23 cellular contexts compared by ENCODE assay signal in genomic region chr13:65336106-65336603, GRCh38.
DNase-seq lines count a peak whose midpoint lies in the region; ATAC-seq, FAIRE-seq and TF ChIP-seq lines count a peak whose summit lies in the region.
"Had no signal": no experiment of that assay in that cellular context is flagged by ENCODE, and none has a peak within 500 bp of the region (broad histone marks: within the 10 kb centered on the region; RNA-seq: fewer than 3 reads in every experiment).

No MANE protein-coding gene starts in this region.

- POLR2A ChIA-PET in naive thymus-derived CD4-positive, alpha-beta T cell (lab: Charles Lee), result no interaction called here

- peak; percentile 15 for ATAC-seq in activated naive CD8-positive, alpha-beta T cell treated with anti-CD3 and anti-CD28 coated beads, Interleukin-2, amount 50 U/mL, for 24 hours
- peak; percentile 22 for ATAC-seq in aorta (ENCODE audit: low FRiP score)
- ATAC-seq in naive thymus-derived CD4-positive, alpha-beta T cell, result no peak
- ATAC-seq: GM12878, HCT116, PC-3 had no signal

- no peak for DNase-seq in activated naive CD8-positive, alpha-beta T cell treated with anti-CD3 and anti-CD28 coated beads, Interleukin-2, amount 50 U/mL, for 24 hours
- DNase-seq in activated naive CD8-positive, alpha-beta T cell treated with anti-CD3 and anti-CD28 coated beads for 36 hours, result no peak
- peak; percentile 4 for DNase-seq in NCI-H82 treated with DMSO at 0.1 percent for 48 hours (lab: John Stamatoyannopoulos, UW; ENCODE audit: unreplicated experiment)
- DNase-seq in kidney, result peak; percentile 23
- DNase-seq in aorta, result peak in 1 of 2 donors; percentile 65
- no peak for DNase-seq in NCI-H1092 treated with DMSO at 0.1 percent for 48 hours (lab: John Stamatoyannopoulos, UW)
- DNase-seq in occipital lobe (lab: John Stamatoyannopoulos, UW), result no peak
- DNase-seq in naive thymus-derived CD4-positive, alpha-beta T cell, result no peak
- DNase-seq: DMS153, GM23248, MM.1S, NCI-H1092, NCI-H1694, NCI-H226, NCI-H526 treated with DMSO at 0.1 percent for 48 hours, PC-3, RPMI8226, SHP77 treated with DMSO at 0.1 percent for 48 hours, T-helper 1 cell had no signal

- H3K36me3 ChIP-seq in kidney (ENCODE audit: control insufficient read depth in 1 of 2, insufficient read depth in 2 of 2, low read length in 2 of 2), result no peaks in the 10 kb centered on the region
- no peaks in the 10 kb centered on the region for H3K36me3 ChIP-seq in aorta (ENCODE audit: control insufficient read depth in 1 of 2, insufficient read depth in 2 of 2, low read length in 1 of 2)
- no peaks in the 10 kb centered on the region for H3K36me3 ChIP-seq in naive thymus-derived CD4-positive, alpha-beta T cell (ENCODE audit: control insufficient read depth in 2 of 3, insufficient read depth in 3 of 3, low read length in 3 of 3)
- H3K36me3 ChIP-seq: BLaER1 treated with 17β-estradiol and CSF1 and Interleukin-3, amounts not matched to agents 10 nM and 100 nM had no signal

- no peak overlapping the region for H3K4me3 Mint-ChIP-seq in activated naive CD8-positive, alpha-beta T cell treated with anti-CD3 and anti-CD28 coated beads, Interleukin-2, amount 50 U/mL, for 24 hours
- H3K4me3 Mint-ChIP-seq in activated naive CD8-positive, alpha-beta T cell treated with anti-CD3 and anti-CD28 coated beads for 36 hours, result no peak overlapping the region
- H3K4me3 Mint-ChIP-seq in naive thymus-derived CD4-positive, alpha-beta T cell, result no peak overlapping the region

- no peak for FAIRE-seq in kidney (lab: Jason Lieb, UNC)
- FAIRE-seq: GM12878, GM19239 had no signal

- no peak overlapping the region for H3K27ac Mint-ChIP-seq in activated naive CD8-positive, alpha-beta T cell treated with anti-CD3 and anti-CD28 coated beads, Interleukin-2, amount 50 U/mL, for 24 hours
- no peak overlapping the region for H3K27ac Mint-ChIP-seq in activated naive CD8-positive, alpha-beta T cell treated with anti-CD3 and anti-CD28 coated beads for 36 hours
- H3K27ac Mint-ChIP-seq in naive thymus-derived CD4-positive, alpha-beta T cell, result no peak overlapping the region

- no peaks in the 10 kb centered on the region for H3K4me1 ChIP-seq in kidney (ENCODE audit: control insufficient read depth in 1 of 2, insufficient read depth in 1 of 2, low read depth in 1 of 2, low read length in 2 of 2)
- H3K4me1 ChIP-seq in aorta (ENCODE audit: control insufficient read depth in 1 of 2, insufficient read depth in 2 of 2, low read length in 2 of 2), result no peaks in the 10 kb centered on the region
- no peaks in the 10 kb centered on the region for H3K4me1 ChIP-seq in naive thymus-derived CD4-positive, alpha-beta T cell (ENCODE audit: control insufficient read depth in 2 of 2, insufficient read depth in 2 of 2, low read length in 2 of 2)

- H3K9me3 Mint-ChIP-seq in activated naive CD8-positive, alpha-beta T cell treated with anti-CD3 and anti-CD28 coated beads, Interleukin-2, amount 50 U/mL, for 24 hours, result peaks cover 6% of the 10 kb centered on the region
- H3K9me3 Mint-ChIP-seq in activated naive CD8-positive, alpha-beta T cell treated with anti-CD3 and anti-CD28 coated beads for 36 hours, result no peaks in the 10 kb centered on the region
- H3K9me3 Mint-ChIP-seq in naive thymus-derived CD4-positive, alpha-beta T cell, result peaks cover 0 to 7% (median 6%) of the 10 kb centered on the region in 11 donors

- H3K9me3 ChIP-seq in kidney (ENCODE audit: control insufficient read depth in 1 of 2, low read length in 2 of 2) (no peaks in the 10 kb centered on the region), aorta (ENCODE audit: control insufficient read depth, low read length) (no peaks in the 10 kb centered on the region)
- H3K9me3 ChIP-seq in naive thymus-derived CD4-positive, alpha-beta T cell (ENCODE audit: control insufficient read depth in 2 of 3, low read length in 3 of 3), result no peaks in the 10 kb centered on the region
- H3K9me3 ChIP-seq: BLaER1 treated with 17β-estradiol and CSF1 and Interleukin-3, amounts not matched to agents 10 nM and 100 nM had no signal

- CTCF ChIA-PET in naive thymus-derived CD4-positive, alpha-beta T cell (lab: Charles Lee), result no interaction called here

- H3K27me3 ChIP-seq in aorta (ENCODE audit: control insufficient read depth in 1 of 2, insufficient read depth in 2 of 2, low read length in 1 of 2), result no peaks in the 10 kb centered on the region
- H3K27me3 ChIP-seq in naive thymus-derived CD4-positive, alpha-beta T cell (ENCODE audit: control insufficient read depth in 2 of 2, insufficient read depth in 2 of 2, low read length in 2 of 2), result no peaks in the 10 kb centered on the region
- H3K27me3 ChIP-seq: BLaER1 treated with 17β-estradiol and CSF1 and Interleukin-3, amounts not matched to agents 10 nM and 100 nM had no signal

- H3K36me3 Mint-ChIP-seq in activated naive CD8-positive, alpha-beta T cell treated with anti-CD3 and anti-CD28 coated beads, Interleukin-2, amount 50 U/mL, for 24 hours (ENCODE audit: low read depth), result no peaks in the 10 kb centered on the region
- H3K36me3 Mint-ChIP-seq in activated naive CD8-positive, alpha-beta T cell treated with anti-CD3 and anti-CD28 coated beads for 36 hours, result no peaks in the 10 kb centered on the region
- no peaks in the 10 kb centered on the region for H3K36me3 Mint-ChIP-seq in naive thymus-derived CD4-positive, alpha-beta T cell

- H3K4me1 Mint-ChIP-seq in activated naive CD8-positive, alpha-beta T cell treated with anti-CD3 and anti-CD28 coated beads, Interleukin-2, amount 50 U/mL, for 24 hours, result no peaks in the 10 kb centered on the region
- H3K4me1 Mint-ChIP-seq in activated naive CD8-positive, alpha-beta T cell treated with anti-CD3 and anti-CD28 coated beads for 36 hours, result no peaks in the 10 kb centered on the region
- no peaks in the 10 kb centered on the region for H3K4me1 Mint-ChIP-seq in naive thymus-derived CD4-positive, alpha-beta T cell

- intact Hi-C loops in kidney (cut with DNase I) (no loop called here), aorta (cut with DNase I) (no loop called here)
- intact Hi-C loops in naive thymus-derived CD4-positive, alpha-beta T cell (cut with micrococcal nuclease), result no loop called here

- no peak overlapping the region for H3K9ac ChIP-seq in kidney (ENCODE audit: low read length in 2 of 2)
- H3K9ac ChIP-seq: BLaER1 treated with 17β-estradiol and CSF1 and Interleukin-3, amounts not matched to agents 10 nM and 100 nM; GM23248 had no signal

- WGBS in aorta, 2 donors, result 65 to 70% methylated on average over 7 of the region's 7 CpGs

- no peak for TF ChIP-seq CTCF in kidney (IDR thresholded peaks at IDR 0.05; ENCODE audit: borderline replicate concordance, extremely low read depth, insufficient read depth)

- H3K4me3 ChIP-seq in kidney (ENCODE audit: low read length in 2 of 2) (no peak overlapping the region), aorta (ENCODE audit: low read length in 2 of 2) (no peak overlapping the region)
- no peak overlapping the region for H3K4me3 ChIP-seq in naive thymus-derived CD4-positive, alpha-beta T cell (ENCODE audit: low read length)
- H3K4me3 ChIP-seq: BLaER1 treated with 17β-estradiol and CSF1 and Interleukin-3, amounts not matched to agents 10 nM and 100 nM; GM12878; GM23248 had no signal

- H3K27ac ChIP-seq in kidney (ENCODE audit: low read depth in 2 of 2, low read length in 2 of 2), result no peak overlapping the region
- H3K27ac ChIP-seq in aorta (ENCODE audit: low read depth in 1 of 2, low read length in 2 of 2), result no peak overlapping the region
- H3K27ac ChIP-seq in naive thymus-derived CD4-positive, alpha-beta T cell (ENCODE audit: low read depth, low read length), result no peak overlapping the region
- H3K27ac ChIP-seq: BLaER1 treated with 17β-estradiol and CSF1 and Interleukin-3, amounts not matched to agents 10 nM and 100 nM; GM23248 had no signal

- no peaks in the 10 kb centered on the region for H3K27me3 Mint-ChIP-seq in activated naive CD8-positive, alpha-beta T cell treated with anti-CD3 and anti-CD28 coated beads, Interleukin-2, amount 50 U/mL, for 24 hours
- no peaks in the 10 kb centered on the region for H3K27me3 Mint-ChIP-seq in activated naive CD8-positive, alpha-beta T cell treated with anti-CD3 and anti-CD28 coated beads for 36 hours
- no peaks in the 10 kb centered on the region for H3K27me3 Mint-ChIP-seq in naive thymus-derived CD4-positive, alpha-beta T cell

Comparison
In these comparisons a context has a peak if more than half of its experiments do, and no peak if none do; other contexts are left out.
1. DNase-seq: peak in NCI-H82 treated with DMSO at 0.1 percent for 48 hours (single experiment) and kidney (single experiment); none in activated naive CD8-positive, alpha-beta T cell treated with anti-CD3 and anti-CD28 coated beads, Interleukin-2, amount 50 U/mL, for 24 hours (single experiment), activated naive CD8-positive, alpha-beta T cell treated with anti-CD3 and anti-CD28 coated beads for 36 hours (single experiment), NCI-H1092 treated with DMSO at 0.1 percent for 48 hours (single experiment), occipital lobe (single experiment) and naive thymus-derived CD4-positive, alpha-beta T cell (0 of 9).